1 cellular context compared by ENCODE assay signal in the genomic region with DNA sequence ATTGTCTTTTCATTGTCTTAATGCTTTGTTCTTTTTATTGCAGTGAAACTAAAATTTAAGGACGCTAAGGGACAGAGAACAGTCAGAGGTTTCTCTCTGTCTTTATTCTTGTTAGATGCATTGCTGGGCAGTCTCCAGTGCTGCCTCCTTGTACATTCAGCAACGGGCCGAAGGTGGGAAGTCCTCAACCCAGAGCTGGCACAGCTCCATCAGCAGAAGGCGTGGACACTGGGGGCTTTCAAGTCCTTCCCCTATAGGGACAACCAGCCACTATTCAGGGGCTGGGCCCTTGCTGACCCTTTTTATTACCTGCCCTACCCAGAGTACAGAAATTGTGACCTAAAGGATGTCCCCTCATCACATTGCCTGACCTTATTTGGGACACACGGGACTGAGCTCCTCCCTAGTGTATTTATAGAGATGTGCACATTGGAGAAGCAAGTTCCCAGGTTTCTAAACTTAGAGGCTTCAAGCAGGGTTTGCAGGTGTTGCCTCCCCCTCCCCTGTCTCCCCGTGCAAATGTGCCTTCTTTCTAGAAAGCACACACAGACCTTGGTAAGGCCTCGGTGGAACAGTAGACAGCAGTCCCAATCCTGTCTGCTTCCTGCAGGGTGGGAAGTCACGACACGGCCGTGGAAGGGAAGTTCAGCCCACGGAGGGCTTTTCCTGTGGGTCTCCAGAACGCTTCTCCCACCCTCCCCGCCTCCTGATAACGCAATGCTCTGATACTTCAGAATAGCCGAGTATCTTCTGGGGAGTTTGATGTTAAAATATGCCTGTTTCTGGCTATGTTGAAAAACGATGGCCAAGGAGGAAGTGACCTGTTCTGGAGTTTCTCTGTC.
TF ChIP-seq lines count a peak whose summit lies in the region.

No MANE protein-coding gene starts in this region.

TF ChIP-seq in GM12878, 131 proteins besides CTCF, POLR2A, EP300 and RAD21:
- TF ChIP-seq, protein P1, sequence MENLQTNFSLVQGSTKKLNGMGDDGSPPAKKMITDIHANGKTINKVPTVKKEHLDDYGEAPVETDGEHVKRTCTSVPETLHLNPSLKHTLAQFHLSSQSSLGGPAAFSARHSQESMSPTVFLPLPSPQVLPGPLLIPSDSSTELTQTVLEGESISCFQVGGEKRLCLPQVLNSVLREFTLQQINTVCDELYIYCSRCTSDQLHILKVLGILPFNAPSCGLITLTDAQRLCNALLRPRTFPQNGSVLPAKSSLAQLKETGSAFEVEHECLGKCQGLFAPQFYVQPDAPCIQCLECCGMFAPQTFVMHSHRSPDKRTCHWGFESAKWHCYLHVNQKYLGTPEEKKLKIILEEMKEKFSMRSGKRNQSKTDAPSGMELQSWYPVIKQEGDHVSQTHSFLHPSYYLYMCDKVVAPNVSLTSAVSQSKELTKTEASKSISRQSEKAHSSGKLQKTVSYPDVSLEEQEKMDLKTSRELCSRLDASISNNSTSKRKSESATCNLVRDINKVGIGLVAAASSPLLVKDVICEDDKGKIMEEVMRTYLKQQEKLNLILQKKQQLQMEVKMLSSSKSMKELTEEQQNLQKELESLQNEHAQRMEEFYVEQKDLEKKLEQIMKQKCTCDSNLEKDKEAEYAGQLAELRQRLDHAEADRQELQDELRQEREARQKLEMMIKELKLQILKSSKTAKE (IDR thresholded peaks at IDR 0.05; ENCODE audit: low read depth, poor library complexity, severe bottlenecking): no peak
- TF ChIP-seq BHLHE40 (IDR thresholded peaks at IDR 0.05; ENCODE audit: borderline replicate concordance in 1 of 2, low read depth in 2 of 2, low read length in 1 of 2) (no peak), GATAD2B (conservative IDR thresholded peaks at IDR 0.05; ENCODE audit: low read depth) (no peak), BMI1 (IDR thresholded peaks at IDR 0.05; ENCODE audit: borderline replicate concordance) (no peak), BRCA1 (IDR thresholded peaks at IDR 0.05; ENCODE audit: low read depth, low read length) (no peak), SREBF2 (IDR thresholded peaks at IDR 0.05; ENCODE audit: low read length) (no peak), ZSCAN29 (IDR thresholded peaks at IDR 0.05) (no peak), FOXM1 (IDR thresholded peaks at IDR 0.05; ENCODE audit: low read depth, low read length) (no peak), NR2C1 (IDR thresholded peaks at IDR 0.05) (no peak), ASH2L (IDR thresholded peaks at IDR 0.05; ENCODE audit: borderline replicate concordance, low read depth) (no peak), RELA (IDR thresholded peaks at IDR 0.05; ENCODE audit: borderline replicate concordance, partially characterized antibody) (no peak), CHD1 (IDR thresholded peaks at IDR 0.05; ENCODE audit: low read depth, low read length) (no peak), CBX5 (IDR thresholded peaks at IDR 0.05; ENCODE audit: low read depth) (no peak), CHD2 (IDR thresholded peaks at IDR 0.05; ENCODE audit: borderline replicate concordance, low read depth, low read length) (no peak), ATF7 (IDR thresholded peaks at IDR 0.05; ENCODE audit: low read depth) (no peak), ZBED1 (IDR thresholded peaks at IDR 0.05; ENCODE audit: borderline replicate concordance) (no peak)
- TF ChIP-seq, protein P2, sequence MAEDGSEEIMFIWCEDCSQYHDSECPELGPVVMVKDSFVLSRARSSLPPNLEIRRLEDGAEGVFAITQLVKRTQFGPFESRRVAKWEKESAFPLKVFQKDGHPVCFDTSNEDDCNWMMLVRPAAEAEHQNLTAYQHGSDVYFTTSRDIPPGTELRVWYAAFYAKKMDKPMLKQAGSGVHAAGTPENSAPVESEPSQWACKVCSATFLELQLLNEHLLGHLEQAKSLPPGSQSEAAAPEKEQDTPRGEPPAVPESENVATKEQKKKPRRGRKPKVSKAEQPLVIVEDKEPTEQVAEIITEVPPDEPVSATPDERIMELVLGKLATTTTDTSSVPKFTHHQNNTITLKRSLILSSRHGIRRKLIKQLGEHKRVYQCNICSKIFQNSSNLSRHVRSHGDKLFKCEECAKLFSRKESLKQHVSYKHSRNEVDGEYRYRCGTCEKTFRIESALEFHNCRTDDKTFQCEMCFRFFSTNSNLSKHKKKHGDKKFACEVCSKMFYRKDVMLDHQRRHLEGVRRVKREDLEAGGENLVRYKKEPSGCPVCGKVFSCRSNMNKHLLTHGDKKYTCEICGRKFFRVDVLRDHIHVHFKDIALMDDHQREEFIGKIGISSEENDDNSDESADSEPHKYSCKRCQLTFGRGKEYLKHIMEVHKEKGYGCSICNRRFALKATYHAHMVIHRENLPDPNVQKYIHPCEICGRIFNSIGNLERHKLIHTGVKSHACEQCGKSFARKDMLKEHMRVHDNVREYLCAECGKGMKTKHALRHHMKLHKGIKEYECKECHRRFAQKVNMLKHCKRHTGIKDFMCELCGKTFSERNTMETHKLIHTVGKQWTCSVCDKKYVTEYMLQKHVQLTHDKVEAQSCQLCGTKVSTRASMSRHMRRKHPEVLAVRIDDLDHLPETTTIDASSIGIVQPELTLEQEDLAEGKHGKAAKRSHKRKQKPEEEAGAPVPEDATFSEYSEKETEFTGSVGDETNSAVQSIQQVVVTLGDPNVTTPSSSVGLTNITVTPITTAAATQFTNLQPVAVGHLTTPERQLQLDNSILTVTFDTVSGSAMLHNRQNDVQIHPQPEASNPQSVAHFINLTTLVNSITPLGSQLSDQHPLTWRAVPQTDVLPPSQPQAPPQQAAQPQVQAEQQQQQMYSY (CRISPR knock-in tag; IDR thresholded peaks at IDR 0.05): no peak
- TF ChIP-seq, protein P3, sequence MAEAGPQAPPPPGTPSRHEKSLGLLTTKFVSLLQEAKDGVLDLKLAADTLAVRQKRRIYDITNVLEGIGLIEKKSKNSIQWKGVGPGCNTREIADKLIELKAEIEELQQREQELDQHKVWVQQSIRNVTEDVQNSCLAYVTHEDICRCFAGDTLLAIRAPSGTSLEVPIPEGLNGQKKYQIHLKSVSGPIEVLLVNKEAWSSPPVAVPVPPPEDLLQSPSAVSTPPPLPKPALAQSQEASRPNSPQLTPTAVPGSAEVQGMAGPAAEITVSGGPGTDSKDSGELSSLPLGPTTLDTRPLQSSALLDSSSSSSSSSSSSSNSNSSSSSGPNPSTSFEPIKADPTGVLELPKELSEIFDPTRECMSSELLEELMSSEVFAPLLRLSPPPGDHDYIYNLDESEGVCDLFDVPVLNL (IDR thresholded peaks at IDR 0.05; ENCODE audit: low read depth, low read length): no peak
- TF ChIP-seq, protein P4, sequence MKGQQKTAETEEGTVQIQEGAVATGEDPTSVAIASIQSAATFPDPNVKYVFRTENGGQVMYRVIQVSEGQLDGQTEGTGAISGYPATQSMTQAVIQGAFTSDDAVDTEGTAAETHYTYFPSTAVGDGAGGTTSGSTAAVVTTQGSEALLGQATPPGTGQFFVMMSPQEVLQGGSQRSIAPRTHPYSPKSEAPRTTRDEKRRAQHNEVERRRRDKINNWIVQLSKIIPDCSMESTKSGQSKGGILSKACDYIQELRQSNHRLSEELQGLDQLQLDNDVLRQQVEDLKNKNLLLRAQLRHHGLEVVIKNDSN (IDR thresholded peaks at IDR 0.05; ENCODE audit: borderline replicate concordance, extremely low read length, insufficient read depth, low read depth, low read length): no peak
